ENCODE assay signal across 19 cellular contexts in the genomic region with DNA sequence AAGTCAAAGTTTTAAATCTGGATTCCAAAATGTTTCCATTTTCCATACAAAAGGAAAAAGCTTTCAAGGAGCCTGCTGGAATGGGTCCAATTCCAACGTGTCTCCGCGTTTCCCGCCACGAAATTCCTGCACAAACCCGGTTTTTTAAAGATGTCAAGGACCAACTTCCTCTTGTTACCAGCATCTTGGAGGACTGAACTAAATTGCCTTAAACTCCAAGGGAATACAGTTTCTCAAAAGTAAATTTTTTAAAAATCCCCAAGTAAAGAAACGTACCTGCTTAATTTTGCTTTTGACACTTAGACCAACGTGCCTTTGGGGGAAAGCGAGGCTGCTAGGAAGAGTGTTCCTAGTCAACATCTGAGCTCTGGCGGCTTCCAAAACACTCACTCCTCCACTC. TPM values are rescaled to one million over a fixed set of nuclear protein-coding genes. Genes with fewer than 3 reads are reported as not detected.
"Had no signal": no experiment of that assay in that cellular context is flagged by ENCODE, and none has a peak within 500 bp of the region (broad histone marks: within the 10 kb centered on the region; RNA-seq: fewer than 3 reads in every experiment).

No MANE protein-coding gene starts in this region.

- H3K4me1 Mint-ChIP-seq: activated B cell treated with CpG ODN at 0.5 μM for 24 hours; activated CD4-positive, alpha-beta T cell treated with anti-CD3 and anti-CD28 coated beads, Interleukin-2, amount 10 ng/mL, durations not matched to agents 7 days and 5 days had no signal

- H3K27ac Mint-ChIP-seq: activated B cell treated with CpG ODN at 0.5 μM for 24 hours had no signal

- H3K4me3 Mint-ChIP-seq: activated B cell treated with CpG ODN at 0.5 μM for 24 hours; activated CD4-positive, alpha-beta T cell treated with anti-CD3 and anti-CD28 coated beads, Interleukin-2, amount 10 ng/mL, durations not matched to agents 7 days and 5 days had no signal

- DNase-seq: activated B cell treated with CpG ODN at 0.5 μM for 24 hours; activated CD4-positive, alpha-beta T cell treated with anti-CD3 and anti-CD28 coated beads, Interleukin-2, amount 10 ng/mL, durations not matched to agents 7 days and 5 days; activated naive CD4-positive, alpha-beta T cell; dorsolateral prefrontal cortex; erythroblast; gastrocnemius medialis; heart right ventricle; midbrain; occipital lobe; stimulated activated CD4-positive, alpha-beta T cell treated with anti-CD3 and anti-CD28 coated beads, Interleukin-15, amount 100 ng/mL, for 24 hours; stimulated activated CD4-positive, alpha-beta T cell treated with anti-CD3 and anti-CD28 coated beads, Interleukin-4, amount 100 ng/mL, for 1 hour; stimulated activated naive CD4-positive, alpha-beta T cell treated with Interleukin-2 at 50 U/mL for 16 hours had no signal

- H3K9me3 Mint-ChIP-seq: activated B cell treated with CpG ODN at 0.5 μM for 24 hours; activated CD4-positive, alpha-beta T cell treated with anti-CD3 and anti-CD28 coated beads, Interleukin-2, amount 10 ng/mL, durations not matched to agents 7 days and 5 days had no signal

RNA-seq across cellular contexts. Expression of a gene that starts 12.3 kb away (rescaled TPM):
- total RNA-seq: activated B cell treated with CpG ODN at 0.5 μM for 24 hours; activated CD4-positive, alpha-beta T cell treated with anti-CD3 and anti-CD28 coated beads, Interleukin-2, amount 10 ng/mL, durations not matched to agents 7 days and 5 days; cardiac muscle cell; gastrocnemius medialis; heart right ventricle; left lobe of liver; lung microvascular endothelial cell; right atrium auricular region; Right ventricle myocardium inferior; upper lobe of left lung had no signal
- polyA plus RNA-seq: adipose tissue, cardiac muscle cell, heart right ventricle had no signal
